ENCODE assay signal across 10 cellular contexts in the genomic region with DNA sequence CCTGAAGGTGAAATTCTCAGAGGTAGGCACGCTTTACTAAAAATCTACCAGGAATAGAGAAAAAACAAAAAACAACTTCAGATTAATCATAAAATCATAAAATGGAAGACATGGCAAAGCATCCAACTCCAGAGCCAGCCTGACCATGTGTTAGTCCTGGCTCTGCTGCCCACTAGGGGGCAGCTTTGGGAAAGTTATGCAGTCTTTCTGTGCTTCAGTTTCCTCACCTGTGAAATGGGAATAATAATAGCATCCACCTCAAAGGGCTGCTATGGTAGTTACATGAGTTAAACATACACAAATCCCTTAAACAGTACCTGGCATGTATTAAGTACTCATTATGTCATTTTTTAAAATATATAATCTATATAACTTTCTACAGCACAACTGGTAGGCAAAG. TPM values are rescaled to one million over a fixed set of nuclear protein-coding genes. Genes with fewer than 3 reads are reported as not detected.
DNase-seq lines count a peak whose midpoint lies in the region; ATAC-seq and TF ChIP-seq lines count a peak whose summit lies in the region.
"Had no signal": no experiment of that assay in that cellular context is flagged by ENCODE, and none has a peak within 500 bp of the region (broad histone marks: within the 10 kb centered on the region; RNA-seq: fewer than 3 reads in every experiment).

No MANE protein-coding gene starts in this region.

- H3K27me3 ChIP-seq in Panc1 (ENCODE audit: control insufficient read depth, insufficient read depth, low read length) (no peaks in the 10 kb centered on the region), stomach (no peaks in the 10 kb centered on the region)
- H3K27me3 ChIP-seq: neutrophil, upper lobe of left lung had no signal

- BruUV-seq in Panc1 (replicated peaks; lab: Mats Ljungman, UMichigan), result no TSS peak

- H3K27ac Mint-ChIP-seq in T-cell, result no peak overlapping the region

- no peaks in the 10 kb centered on the region for H3K4me1 Mint-ChIP-seq in T-cell

- 0 to 95% (median 58%) methylated on average over 1 of the region's 1 CpG for WGBS in stomach, 5 donors

- H3K4me1 ChIP-seq in Panc1 (ENCODE audit: control insufficient read depth, insufficient read depth, low read length) (no peaks in the 10 kb centered on the region), stomach (no peaks in the 10 kb centered on the region)
- H3K4me1 ChIP-seq: upper lobe of left lung had no signal

- peaks cover 0 to 8% (median 8%) of the 10 kb centered on the region in 3 donors for H3K9me3 Mint-ChIP-seq in T-cell

- H3K27ac ChIP-seq in Panc1 (ENCODE audit: low read length), result no peak overlapping the region
- no peak overlapping the region for H3K27ac ChIP-seq in stomach
- H3K27ac ChIP-seq: neutrophil, upper lobe of left lung had no signal

- no peak for TF ChIP-seq EP300 in stomach (IDR thresholded peaks at IDR 0.05)

- in situ Hi-C loops in ACHN (cut with HindIII; ENCODE audit: low pct_ligation_motif_present, low pct_unique_long_range_greater_than_20kb, low sequenced_read_pairs) (no loop called here), GM13977 (cut with MboI; ENCODE audit: low pct_unique_long_range_greater_than_20kb, low sequenced_read_pairs, unreplicated experiment) (no loop called here), Panc1 (cut with HindIII; ENCODE audit: low pct_unique_long_range_greater_than_20kb, low sequenced_read_pairs) (no loop called here)

- H3K27me3 Mint-ChIP-seq in T-cell, result peaks cover 0 to 12% of the 10 kb centered on the region in 2 donors

- no peaks in the 10 kb centered on the region for H3K36me3 Mint-ChIP-seq in T-cell

- no peaks in the 10 kb centered on the region for H3K9me3 ChIP-seq in Panc1 (ENCODE audit: control insufficient read depth, insufficient read depth, low read depth, low read length)
- no peaks in the 10 kb centered on the region for H3K9me3 ChIP-seq in stomach
- H3K9me3 ChIP-seq: neutrophil, upper lobe of left lung had no signal

- H3K4me3 Mint-ChIP-seq in T-cell, result no peak overlapping the region

- DNase-seq in ACHN (peak; percentile 44), GM13977 (ENCODE audit: low spot score) (peak; percentile 20), Panc1 (ENCODE audit: low read depth, low spot score) (peak; percentile 2), fibroblast of the aortic adventitia (ENCODE audit: low read depth) (peak; percentile 18), stomach (no peak), 8988T (no peak), amygdala (lab: John Stamatoyannopoulos, UW) (no peak), T-cell (no peak)

- H3K36me3 ChIP-seq in Panc1 (ENCODE audit: control insufficient read depth, insufficient read depth, low read length) (no peaks in the 10 kb centered on the region), stomach (no peaks in the 10 kb centered on the region)
- H3K36me3 ChIP-seq: neutrophil, upper lobe of left lung had no signal

- intact Hi-C loops in Panc1 (cut with micrococcal nuclease; ENCODE audit: unreplicated experiment) (no loop called here), stomach (cut with DNase I; ENCODE audit: low total_unique reads) (no loop called here)

- TF ChIP-seq POLR2A in stomach (IDR thresholded peaks at IDR 0.05), result no peak

- no peak overlapping the region for H3K4me3 ChIP-seq in Panc1 (ENCODE audit: low read depth in 2 of 2, low read length in 2 of 2)
- no peak overlapping the region for H3K4me3 ChIP-seq in fibroblast of the aortic adventitia (ENCODE audit: low read depth, low read length)
- no peak overlapping the region for H3K4me3 ChIP-seq in stomach
- H3K4me3 ChIP-seq: upper lobe of left lung had no signal

- peak; percentile 74 for TF ChIP-seq CTCF in GM13977 (IDR thresholded peaks at IDR 0.05; ENCODE audit: extremely low read depth, insufficient read depth, missing control alignments)
- TF ChIP-seq CTCF in Panc1 (IDR thresholded peaks at IDR 0.05), result peak; percentile 58
- peak; percentile 42 for TF ChIP-seq CTCF in fibroblast of the aortic adventitia (IDR thresholded peaks at IDR 0.05; ENCODE audit: insufficient read depth, low read length)
- TF ChIP-seq CTCF in stomach (IDR thresholded peaks at IDR 0.05), result peak in 1 of 7 experiments; percentile 19

- CTCF ChIA-PET in Panc1 (lab: Charles Lee), result no interaction called here
- CTCF ChIA-PET in T-cell (lab: Charles Lee), result no interaction called here

- POLR2A ChIA-PET in Panc1 (lab: Charles Lee) (no interaction called here), T-cell (lab: Charles Lee) (no interaction called here)

- no peak for ATAC-seq in Panc1
- ATAC-seq in T-cell (replicated peaks in 1 of 4), result no peak

RNA-seq across cellular contexts. Expression of gene WNT5A, which starts 52.3 kb away (rescaled TPM):
- total RNA-seq in Panc1 (2021; ENCODE audit: unreplicated experiment) (0.54 TPM), fibroblast of the aortic adventitia (ENCODE audit: low replicate concordance) (5.8 and 42.4 TPM in 2 replicates), stomach (10 to 100 TPM in 3 of 5 donors, 1 to 10 TPM in 2; 4.1 to 44.2 (median 10.9) TPM), T-cell (under 1 TPM in 3 of 5 donors, not detected in 2; 0.09 to 0.16 (median 0.13) TPM)
- 1.1 TPM for polyA plus RNA-seq in Panc1 (2012; ENCODE audit: insufficient read length)
- 1 to 10 TPM; 1.2 to 4.5 (median 1.4) TPM for polyA plus RNA-seq in stomach

Comparison
In these comparisons a context has a peak if more than half of its experiments do, and no peak if none do; other contexts are left out.
1. DNase-seq: peak in ACHN (single experiment), GM13977 (single experiment), Panc1 (single experiment) and fibroblast of the aortic adventitia (single experiment); none in stomach (single experiment), 8988T (single experiment), amygdala (0 of 56) and T-cell (0 of 34).